In genomic region chr6:34000281-34000680, GRCh38 we compare ENCODE assay signal across 21 cellular contexts.
"Had no signal": no experiment of that assay in that cellular context is flagged by ENCODE, and none has a peak within 500 bp of the region (broad histone marks: within the 10 kb centered on the region; RNA-seq: fewer than 3 reads in every experiment).

No MANE protein-coding gene starts in this region.

- H3K9me3 ChIP-seq: MG63, SJCRH30 had no signal

- H3K27ac ChIP-seq: SJCRH30 had no signal

- H3K36me3 ChIP-seq: MG63, SJCRH30 had no signal

- DNase-seq: IMR-90, Karpas-422, KG1, MG63, NCI-H1092 treated with DMSO at 0.1 percent for 48 hours, NCI-H1436, NCI-H187, NCI-H2029, NCI-H2081 treated with DMSO at 0.1 percent for 48 hours, NCI-H2171, NCI-H226, NCI-H446, NCI-H510A, NCI-H524 treated with DMSO at 0.1 percent for 48 hours, NCI-H69, NCI-H774, SHP77 treated with DMSO at 0.1 percent for 48 hours, SJCRH30 had no signal

- H3K4me1 ChIP-seq: SJCRH30 had no signal

- ATAC-seq: HepG2, Right ventricle myocardium inferior, SK-N-SH treated with all-trans-retinoic acid at 6 μM for 48 hours had no signal

- H3K27me3 ChIP-seq: MG63, SJCRH30 had no signal

- H3K4me3 ChIP-seq: MG63, SJCRH30 had no signal
